ENCODE assay signal across 1 cellular context in genomic region chr6:139981810-139982550, GRCh38.
TF ChIP-seq lines count a peak whose summit lies in the region.

No MANE protein-coding gene starts in this region.

TF ChIP-seq in K562, 482 proteins besides CTCF, POLR2A, EP300 and RAD21 (continued from another document):
- TF ChIP-seq ATF1 (CRISPR knock-in tag; IDR thresholded peaks at IDR 0.05), result no peak
- peak; percentile 71 for TF ChIP-seq ATF1 (tag; IDR thresholded peaks at IDR 0.05)
- no peak for TF ChIP-seq NFIX (CRISPR knock-in tag; IDR thresholded peaks at IDR 0.05; ENCODE audit: low read depth)
- no peak for TF ChIP-seq SRSF1 (IDR thresholded peaks at IDR 0.05; ENCODE audit: low read depth, low read length)
- no peak for TF ChIP-seq ZNF586 (CRISPR knock-in tag; conservative IDR thresholded peaks at IDR 0.05)
- TF ChIP-seq KAT2B (IDR thresholded peaks at IDR 0.05; ENCODE audit: low read depth, low read length), result no peak
- TF ChIP-seq, protein P1, sequence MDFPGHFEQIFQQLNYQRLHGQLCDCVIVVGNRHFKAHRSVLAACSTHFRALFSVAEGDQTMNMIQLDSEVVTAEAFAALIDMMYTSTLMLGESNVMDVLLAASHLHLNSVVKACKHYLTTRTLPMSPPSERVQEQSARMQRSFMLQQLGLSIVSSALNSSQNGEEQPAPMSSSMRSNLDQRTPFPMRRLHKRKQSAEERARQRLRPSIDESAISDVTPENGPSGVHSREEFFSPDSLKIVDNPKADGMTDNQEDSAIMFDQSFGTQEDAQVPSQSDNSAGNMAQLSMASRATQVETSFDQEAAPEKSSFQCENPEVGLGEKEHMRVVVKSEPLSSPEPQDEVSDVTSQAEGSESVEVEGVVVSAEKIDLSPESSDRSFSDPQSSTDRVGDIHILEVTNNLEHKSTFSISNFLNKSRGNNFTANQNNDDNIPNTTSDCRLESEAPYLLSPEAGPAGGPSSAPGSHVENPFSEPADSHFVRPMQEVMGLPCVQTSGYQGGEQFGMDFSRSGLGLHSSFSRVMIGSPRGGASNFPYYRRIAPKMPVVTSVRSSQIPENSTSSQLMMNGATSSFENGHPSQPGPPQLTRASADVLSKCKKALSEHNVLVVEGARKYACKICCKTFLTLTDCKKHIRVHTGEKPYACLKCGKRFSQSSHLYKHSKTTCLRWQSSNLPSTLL (IDR thresholded peaks at IDR 0.05), result no peak
- no peak for TF ChIP-seq HDAC2 (IDR thresholded peaks at IDR 0.05)
- TF ChIP-seq, protein P2, sequence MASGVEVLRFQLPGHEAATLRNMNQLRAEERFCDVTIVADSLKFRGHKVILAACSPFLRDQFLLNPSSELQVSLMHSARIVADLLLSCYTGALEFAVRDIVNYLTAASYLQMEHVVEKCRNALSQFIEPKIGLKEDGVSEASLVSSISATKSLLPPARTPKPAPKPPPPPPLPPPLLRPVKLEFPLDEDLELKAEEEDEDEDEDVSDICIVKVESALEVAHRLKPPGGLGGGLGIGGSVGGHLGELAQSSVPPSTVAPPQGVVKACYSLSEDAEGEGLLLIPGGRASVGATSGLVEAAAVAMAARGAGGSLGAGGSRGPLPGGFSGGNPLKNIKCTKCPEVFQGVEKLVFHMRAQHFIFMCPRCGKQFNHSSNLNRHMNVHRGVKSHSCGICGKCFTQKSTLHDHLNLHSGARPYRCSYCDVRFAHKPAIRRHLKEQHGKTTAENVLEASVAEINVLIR (CRISPR knock-in tag; IDR thresholded peaks at IDR 0.05), result no peak
- TF ChIP-seq ZNF407 (IDR thresholded peaks at IDR 0.05; ENCODE audit: low read depth), result no peak
- TF ChIP-seq POLR2H (tag; IDR thresholded peaks at IDR 0.05; ENCODE audit: low read depth), result no peak
- TF ChIP-seq EZH2 (IDR thresholded peaks at IDR 0.05; ENCODE audit: borderline replicate concordance, low read depth, low read length), result no peak
- TF ChIP-seq CREM (IDR thresholded peaks at IDR 0.05; ENCODE audit: low read depth), result peak; percentile 74
- TF ChIP-seq HDAC6 (IDR thresholded peaks at IDR 0.05; ENCODE audit: low read depth, low read length), result no peak
- no peak for TF ChIP-seq NEUROD1 (IDR thresholded peaks at IDR 0.05; ENCODE audit: borderline replicate concordance, low read depth, low read length, partially characterized antibody)
- TF ChIP-seq ELF1 (tag; IDR thresholded peaks at IDR 0.05), result 0 out of 2 replicates have a peak, but pooled peaks have one; percentile 36
- TF ChIP-seq, protein P3, sequence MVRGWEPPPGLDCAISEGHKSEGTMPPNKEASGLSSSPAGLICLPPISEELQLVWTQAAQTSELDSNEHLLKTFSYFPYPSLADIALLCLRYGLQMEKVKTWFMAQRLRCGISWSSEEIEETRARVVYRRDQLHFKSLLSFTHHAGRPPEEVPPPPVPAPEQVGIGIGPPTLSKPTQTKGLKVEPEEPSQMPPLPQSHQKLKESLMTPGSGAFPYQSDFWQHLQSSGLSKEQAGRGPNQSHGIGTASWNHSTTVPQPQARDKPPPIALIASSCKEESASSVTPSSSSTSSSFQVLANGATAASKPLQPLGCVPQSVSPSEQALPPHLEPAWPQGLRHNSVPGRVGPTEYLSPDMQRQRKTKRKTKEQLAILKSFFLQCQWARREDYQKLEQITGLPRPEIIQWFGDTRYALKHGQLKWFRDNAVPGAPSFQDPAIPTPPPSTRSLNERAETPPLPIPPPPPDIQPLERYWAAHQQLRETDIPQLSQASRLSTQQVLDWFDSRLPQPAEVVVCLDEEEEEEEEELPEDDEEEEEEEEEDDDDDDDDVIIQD (CRISPR knock-in tag; IDR thresholded peaks at IDR 0.05), result no peak
- TF ChIP-seq PHB2 (IDR thresholded peaks at IDR 0.05; ENCODE audit: low read depth), result no peak
- TF ChIP-seq ZNF830 (CRISPR knock-in tag; IDR thresholded peaks at IDR 0.05), result no peak
